In genomic region chr11:43165393-43165792, GRCh38 we compare ENCODE assay signal across 8 cellular contexts.
DNase-seq lines count a peak whose midpoint lies in the region; ATAC-seq, FAIRE-seq and TF ChIP-seq lines count a peak whose summit lies in the region.
"Not testable (repeated sequence)": the region's sequence is repeated elsewhere in the genome, so short reads cannot be mapped to it uniquely, and the experiment has no call there.

No MANE protein-coding gene starts in this region.

- H3K9me3 ChIP-seq in A673 (ENCODE audit: low read depth, low read length, poor library complexity, severe bottlenecking); MM.1S (replicated peaks; ENCODE audit: insufficient read depth, low read length); OCI-LY1 (ENCODE audit: low read length); RWPE2 (ENCODE audit: severe bottlenecking); neural progenitor cell (ENCODE audit: low read depth): not testable (repeated sequence)
- H3K9me3 ChIP-seq in H1 (ENCODE audit: insufficient read depth in 2 of 2, low read depth in 1 of 2, low read length in 1 of 2): peaks cover 9 to 16% of the 10 kb centered on the region in 2 experiments; a peak in 1 of 4 replicates

- not testable (repeated sequence) for H3K9me2 ChIP-seq in GM23338 (ENCODE audit: insufficient read depth); MM.1S (replicated peaks; ENCODE audit: insufficient read depth, low read length); OCI-LY1 (ENCODE audit: low read depth, low read length)

- H3K36me3 Mint-ChIP-seq in GM23338 (ENCODE audit: low read depth); neural progenitor cell: not testable (repeated sequence)

- not testable (repeated sequence) for H3K4me2 ChIP-seq in GM23338; MM.1S (ENCODE audit: low read depth, low read length); OCI-LY1 (ENCODE audit: low read length); H1 (ENCODE audit: insufficient read depth in 1 of 2, low read depth in 2 of 2, low read length in 2 of 2); neural progenitor cell

- not testable (repeated sequence) for H3K36me3 ChIP-seq in A673 (ENCODE audit: insufficient read depth, low read length, poor library complexity, severe bottlenecking); GM23338 (ENCODE audit: insufficient read depth); MM.1S (replicated peaks; ENCODE audit: insufficient read depth, low read length); OCI-LY1 (ENCODE audit: insufficient read depth, low read length); RWPE2 (ENCODE audit: low read depth); H1 (ENCODE audit: control insufficient read depth in 2 of 4, insufficient read depth in 4 of 4, low read length in 3 of 4); neural progenitor cell

- not testable (repeated sequence) for H3K4ac ChIP-seq in H1 (replicated peaks; ENCODE audit: insufficient read length, low read depth, low read length)

- not testable (repeated sequence) for H3K56ac ChIP-seq in H1 (replicated peaks; ENCODE audit: insufficient read length, low read depth, low read length)

- H2BK5ac ChIP-seq in H1 (ENCODE audit: low read depth, low read length): not testable (repeated sequence)

- peak; percentile 24 for FAIRE-seq in H1 (lab: Jason Lieb, UNC)

- peak; percentile 57 for TF ChIP-seq CTCF in A673 (conservative IDR thresholded peaks at IDR 0.05; ENCODE audit: low read depth, low read length)
- peak; percentile 32 to 40; a peak in 3 of 4 replicates for TF ChIP-seq CTCF in GM23338 (conservative IDR thresholded peaks at IDR 0.05; ENCODE audit: low read depth in 2 of 2)
- TF ChIP-seq CTCF in MM.1S (IDR thresholded peaks at IDR 0.05; ENCODE audit: low read length): peak; percentile 23; the same call in 1 of the 2 replicates
- TF ChIP-seq CTCF in OCI-LY1 (IDR thresholded peaks at IDR 0.05; ENCODE audit: low read length): peak; percentile 29
- peak; percentile 35 for TF ChIP-seq CTCF in RWPE2 (IDR thresholded peaks at IDR 0.05; ENCODE audit: poor library complexity, severe bottlenecking)
- TF ChIP-seq CTCF in H1 (IDR thresholded peaks at IDR 0.05; ENCODE audit: control extremely low read depth in 1 of 3, insufficient read depth in 1 of 3, low read depth in 1 of 3, low read length in 3 of 3): peak in 1 of 3 experiments; percentile 32; a peak in 2 of 4 replicates
- TF ChIP-seq CTCF in neural progenitor cell (IDR thresholded peaks at IDR 0.05): peak; percentile 47

- peak; percentile 39 for DNase-seq in A673 (ENCODE audit: low spot score)
- peak; percentile 1 for DNase-seq in ELR (ENCODE audit: low read depth)
- peak; percentile 15 for DNase-seq in GM23338 (ENCODE audit: low spot score)
- DNase-seq in MM.1S; RWPE2 (ENCODE audit: low spot score); H1 (ENCODE audit: low read depth in 1 of 2, low spot score in 2 of 2); neural progenitor cell (ENCODE audit: low spot score): not testable (repeated sequence)

- not testable (repeated sequence) for H2BK20ac ChIP-seq in H1 (ENCODE audit: low read length)

- H3K4me1 Mint-ChIP-seq in GM23338, neural progenitor cell: not testable (repeated sequence)

- not testable (repeated sequence) for H4K8ac ChIP-seq in H1 (ENCODE audit: extremely low read depth, insufficient read depth, low read length)

- not testable (repeated sequence) for BruUV-seq in A673 (replicated peaks; lab: Mats Ljungman, UMichigan)

- TF ChIP-seq POLR2A in H1 (IDR thresholded peaks at IDR 0.05; ENCODE audit: control extremely low read depth in 1 of 2, low read depth in 2 of 2, low read length in 2 of 2): not testable (repeated sequence)

- H4K20me1 ChIP-seq in GM23338 (replicated peaks; ENCODE audit: insufficient read depth); MM.1S (ENCODE audit: insufficient read depth, low read length); OCI-LY1 (ENCODE audit: insufficient read depth, low read length); H1 (replicated peaks in 1 of 2; ENCODE audit: control insufficient read depth in 1 of 2, insufficient read depth in 2 of 2, low read length in 2 of 2); neural progenitor cell (ENCODE audit: low read depth): not testable (repeated sequence)

- CTCF ChIA-PET in A673 (lab: Charles Lee): not testable (repeated sequence)
- CTCF ChIA-PET in H1 (lab: Charles Lee; ENCODE audit: partially characterized antibody): interaction anchor here (0.9 to 2.4 kb wide), 4 partner anchors 11 to 117 kb away, joined by 3 to 6 read pairs (median 4); no protein-coding TSS in a partner anchor

- intact Hi-C loops in A673 (cut with micrococcal nuclease; ENCODE audit: unreplicated experiment): not testable (repeated sequence)

- not testable (repeated sequence) for H2BK15ac ChIP-seq in H1 (ENCODE audit: low read length)

- not testable (repeated sequence) for H3K23ac ChIP-seq in H1 (ENCODE audit: insufficient read length)

- not testable (repeated sequence) for H2AFZ ChIP-seq in GM23338; MM.1S (ENCODE audit: low read length); OCI-LY1 (ENCODE audit: low read length); H1 (ENCODE audit: low read length); neural progenitor cell (replicated peaks)

- not testable (repeated sequence) for H3K79me2 ChIP-seq in GM23338 (replicated peaks; ENCODE audit: insufficient read depth); MM.1S (ENCODE audit: low read length); OCI-LY1 (ENCODE audit: insufficient read depth, low read length); H1 (ENCODE audit: control insufficient read depth in 1 of 2, insufficient read depth in 2 of 2, low read length in 2 of 2); neural progenitor cell (ENCODE audit: low read depth)

- H3K4me3 Mint-ChIP-seq in GM23338, neural progenitor cell: not testable (repeated sequence)

- not testable (repeated sequence) for H3K27ac ChIP-seq in A673 (ENCODE audit: low read depth, low read length, poor library complexity, severe bottlenecking); GM23338 (ENCODE audit: low read depth); MM.1S (ENCODE audit: low read length); OCI-LY1 (ENCODE audit: low read depth, low read length, poor library complexity, severe bottlenecking); RWPE2 (ENCODE audit: poor library complexity, severe bottlenecking); H1 (ENCODE audit: low read depth, low read length); neural progenitor cell

- H3K4me1 ChIP-seq in A673 (ENCODE audit: insufficient read depth, low read length, poor library complexity, severe bottlenecking); GM23338 (ENCODE audit: insufficient read depth); MM.1S (ENCODE audit: low read length); OCI-LY1 (ENCODE audit: insufficient read depth, low read length, severe bottlenecking); RWPE2 (ENCODE audit: insufficient read depth, poor library complexity, severe bottlenecking); H1 (replicated peaks in 1 of 4; ENCODE audit: control insufficient read depth in 3 of 4, insufficient read depth in 4 of 4, low read length in 3 of 4); neural progenitor cell: not testable (repeated sequence)

- H2BK12ac ChIP-seq in H1 (ENCODE audit: low read depth, low read length): not testable (repeated sequence)

- H3K23me2 ChIP-seq in H1 (ENCODE audit: low read depth, low read length): not testable (repeated sequence)

- H4K91ac ChIP-seq in H1 (replicated peaks; ENCODE audit: insufficient read length, low read length): not testable (repeated sequence)

- 81% methylated on average over 3 of the region's 3 CpGs; no CpG with 5 or more reads in 1 of the 2 experiments for WGBS in H1 (ENCODE audit: extremely low coverage in 1 of 2, insufficient coverage in 1 of 2, insufficient read length in 1 of 2, insufficient replicate concordance in 2 of 2, low coverage in 1 of 2, low lambda C conversion rate in 2 of 2, missing lambda C conversion rate in 1 of 2), 2 experiments

- not testable (repeated sequence) for H3K4me3 ChIP-seq in A673 (ENCODE audit: low read depth, low read length, poor library complexity, severe bottlenecking); GM23338; MM.1S (ENCODE audit: low read length); OCI-LY1 (ENCODE audit: low read depth, low read length, poor library complexity, severe bottlenecking); RWPE2 (ENCODE audit: severe bottlenecking); H1 (ENCODE audit: extremely low read depth in 1 of 4, insufficient read depth in 2 of 4, low read depth in 3 of 4, low read length in 4 of 4); neural progenitor cell

- not testable (repeated sequence) for H3K27me3 Mint-ChIP-seq in GM23338 (ENCODE audit: insufficient read depth, low read depth, poor library complexity); neural progenitor cell (ENCODE audit: insufficient read depth, low read depth)

- not testable (repeated sequence) for H3K14ac ChIP-seq in H1 (ENCODE audit: insufficient read length)

- H2BK120ac ChIP-seq in H1 (replicated peaks; ENCODE audit: low read depth, low read length): not testable (repeated sequence)

- POLR2A ChIA-PET in A673 (lab: Charles Lee; ENCODE audit: low non-redundant PET); H1 (lab: Charles Lee; ENCODE audit: partially characterized antibody): not testable (repeated sequence)

- peak; percentile 36 to 42 for TF ChIP-seq RAD21 in H1 (IDR thresholded peaks at IDR 0.05 in 1 of 2, conservative IDR thresholded peaks at IDR 0.05 in 1 of 2; ENCODE audit: low read depth in 2 of 2, low read length in 2 of 2)

- not testable (repeated sequence) for H3F3A ChIP-seq in GM23338 (replicated peaks; ENCODE audit: low read depth); MM.1S (ENCODE audit: insufficient read depth, low read length); OCI-LY1 (ENCODE audit: insufficient read depth, low read length); neural progenitor cell (ENCODE audit: low read depth)

- ATAC-seq in GM23338; RWPE2 (ENCODE audit: low read depth): not testable (repeated sequence)

- not testable (repeated sequence) for H3K79me1 ChIP-seq in H1 (ENCODE audit: low read depth, low read length)

- not testable (repeated sequence) for H2AK5ac ChIP-seq in H1 (ENCODE audit: low read depth, low read length)

- peaks cover 95% of the 10 kb centered on the region for H3K9me3 Mint-ChIP-seq in GM23338
- H3K9me3 Mint-ChIP-seq in neural progenitor cell: peaks cover 11% of the 10 kb centered on the region

- H3K27me3 ChIP-seq in A673 (replicated peaks; ENCODE audit: insufficient read depth, low read depth, low read length, poor library complexity); GM23338 (ENCODE audit: insufficient read depth); MM.1S (replicated peaks; ENCODE audit: insufficient read depth, low read length); OCI-LY1 (ENCODE audit: insufficient read depth, low read length); RWPE2 (ENCODE audit: insufficient read depth, poor library complexity, severe bottlenecking); H1 (replicated peaks in 1 of 4; ENCODE audit: control insufficient read depth in 3 of 4, extremely low read depth in 1 of 4, insufficient read depth in 3 of 4, low read length in 3 of 4); neural progenitor cell: not testable (repeated sequence)

- H3K9ac ChIP-seq in MM.1S (ENCODE audit: low read length); OCI-LY1 (ENCODE audit: low read length); H1 (replicated peaks in 1 of 4; ENCODE audit: extremely low read depth in 1 of 4, low read depth in 3 of 4, low read length in 3 of 4); neural progenitor cell: not testable (repeated sequence)

- H3K18ac ChIP-seq in H1 (ENCODE audit: extremely low read depth, low read length): not testable (repeated sequence)

- not testable (repeated sequence) for TF ChIP-seq EP300 in H1 (IDR thresholded peaks at IDR 0.05; ENCODE audit: borderline replicate concordance in 1 of 2, low read depth in 2 of 2, low read length in 2 of 2)

- not testable (repeated sequence) for H3K27ac Mint-ChIP-seq in GM23338, neural progenitor cell

- not testable (repeated sequence) for H4K5ac ChIP-seq in H1 (ENCODE audit: insufficient read length, low read depth, low read length)
